Comparison of ENCODE assay signal across 10 cellular contexts in the genomic region with DNA sequence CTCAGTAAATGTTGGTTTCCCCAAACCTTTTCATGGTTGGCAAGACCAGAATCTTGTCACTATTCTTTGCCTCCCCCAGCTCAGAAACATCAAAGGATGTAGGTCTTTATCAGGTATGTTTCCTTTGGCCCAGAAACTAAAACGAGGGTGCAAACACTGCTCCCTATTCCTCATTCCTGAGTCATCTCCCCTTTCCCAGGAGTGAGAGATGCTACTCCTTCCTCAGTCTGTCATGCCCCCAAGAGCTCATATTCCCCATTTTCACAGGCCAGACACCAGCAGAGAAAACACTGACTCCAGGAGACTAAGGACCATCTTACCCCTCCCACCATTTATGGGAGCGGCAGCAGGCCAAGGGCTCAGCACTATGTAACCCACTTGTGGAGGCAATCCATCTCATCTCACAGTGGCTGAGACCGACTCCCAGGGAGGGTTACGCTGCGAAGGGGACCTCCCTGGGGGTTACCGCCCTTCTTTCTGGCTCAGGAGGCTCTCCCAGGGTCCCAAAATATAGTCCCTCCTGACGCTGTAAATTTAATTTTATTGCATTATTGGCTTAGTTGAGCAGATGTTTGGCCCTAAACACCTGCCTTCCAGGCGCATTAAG. TPM values are rescaled to one million over a fixed set of nuclear protein-coding genes. Genes with fewer than 3 reads are reported as not detected.
DNase-seq lines count a peak whose midpoint lies in the region; ATAC-seq, FAIRE-seq and TF ChIP-seq lines count a peak whose summit lies in the region.
"Had no signal": no experiment of that assay in that cellular context is flagged by ENCODE, and none has a peak within 500 bp of the region (broad histone marks: within the 10 kb centered on the region; RNA-seq: fewer than 3 reads in every experiment).

No MANE protein-coding gene starts in this region.

- 89% methylated on average over 8 of the region's 8 CpGs for WGBS in HUES64
- 66% methylated on average over 8 of the region's 8 CpGs for WGBS in GM12878 (ENCODE audit: insufficient coverage, insufficient replicate concordance, low lambda C conversion rate, missing lambda C conversion rate)

- H3K27me3 ChIP-seq in HUES64 (ENCODE audit: insufficient read depth, low read length) (no peaks in the 10 kb centered on the region), GM12878 (replicated peaks in 1 of 2; ENCODE audit: control insufficient read depth in 2 of 2, insufficient read depth in 2 of 2, low read length in 1 of 2) (no peaks in the 10 kb centered on the region)

- H3K9ac ChIP-seq in HUES64 (ENCODE audit: low read depth, low read length) (no peak overlapping the region), GM12878 (ENCODE audit: control insufficient read depth, insufficient read depth, low read length) (peak overlapping the region; percentile 91)

- peak overlapping the region in 4 of 7 donors; percentile 1 to 92 (median 38) for H3K27ac Mint-ChIP-seq in CD14-positive monocyte
- H3K27ac Mint-ChIP-seq in naive thymus-derived CD8-positive, alpha-beta T cell, result peak overlapping the region; percentile 41 to 98 (median 96)

- DNase-seq in CD14-positive monocyte (ENCODE audit: low spot score) (no peak), GM12878 (ENCODE audit: low read depth, low spot score) (no peak), activated gamma-delta T cell treated with Interleukin-2 at 50 U/mL for 16 hours (no peak), Ammon's horn (ENCODE audit: low spot score) (no peak), NCI-H524 (lab: John Stamatoyannopoulos, UW) (no peak)
- DNase-seq in naive thymus-derived CD8-positive, alpha-beta T cell, result no peak
- DNase-seq: occipital lobe had no signal

- intact Hi-C loops in CD14-positive monocyte (cut with micrococcal nuclease) (loop anchor here (5.0 kb wide), 2 partner anchors 33 to 603 kb away; no protein-coding TSS in a partner anchor), GM12878 (cut with micrococcal nuclease; ENCODE audit: unreplicated experiment) (no loop called here)

- no peak overlapping the region for H2AFZ ChIP-seq in GM12878 (ENCODE audit: control insufficient read depth, low read depth, low read length)

- FAIRE-seq in GM12878 (lab: Jason Lieb, UNC), result no peak
- FAIRE-seq: colon had no signal

- H3K4me2 ChIP-seq in GM12878 (ENCODE audit: control insufficient read depth, insufficient read depth), result peak overlapping the region; percentile 96

- no peak for TF ChIP-seq RAD21 in GM12878 (IDR thresholded peaks at IDR 0.05; ENCODE audit: insufficient read depth, low read depth, low read length)

- TF ChIP-seq CTCF in CD14-positive monocyte (IDR thresholded peaks at IDR 0.05) (no peak), GM12878 (IDR thresholded peaks at IDR 0.05 in 2 of 3, conservative IDR thresholded peaks at IDR 0.05 in 1 of 3; ENCODE audit: control insufficient read depth in 2 of 3, extremely low read depth in 1 of 3, insufficient read depth in 1 of 3, low read depth in 3 of 3, low read length in 3 of 3) (no peak)

- in situ Hi-C loops in GM12878 (cut with MboI), result no loop called here

- H4K20me1 ChIP-seq in GM12878 (ENCODE audit: control insufficient read depth, insufficient read depth), result no peaks in the 10 kb centered on the region

- peaks cover 8% of the 10 kb centered on the region; the same call in 1 of the 2 replicates for H3K9me3 ChIP-seq in HUES64 (ENCODE audit: insufficient read depth, low read depth, low read length)
- H3K9me3 ChIP-seq in GM12878 (replicated peaks; ENCODE audit: control insufficient read depth, insufficient read depth, low read length), result peaks cover 3% of the 10 kb centered on the region; the same call in 1 of the 3 replicates

- peaks cover 40% of the 10 kb centered on the region for H3K36me3 ChIP-seq in HUES64 (ENCODE audit: insufficient read depth, low read length)
- peaks cover 22 to 27% of the 10 kb centered on the region in 2 experiments for H3K36me3 ChIP-seq in GM12878 (ENCODE audit: control insufficient read depth in 2 of 2, insufficient read depth in 2 of 2, low read length in 1 of 2)

- TF ChIP-seq POLR2A in GM12878 (IDR thresholded peaks at IDR 0.05; ENCODE audit: low read depth, low read length), result no peak

- peak overlapping the region; percentile 13 to 98 for H3K4me3 Mint-ChIP-seq in CD14-positive monocyte
- peak overlapping the region; percentile 92 to 98 (median 96) for H3K4me3 Mint-ChIP-seq in naive thymus-derived CD8-positive, alpha-beta T cell

- peaks cover 32 to 34% of the 10 kb centered on the region in 2 donors for H3K36me3 Mint-ChIP-seq in CD14-positive monocyte
- peaks cover 0 to 25% (median 3%) of the 10 kb centered on the region in 3 donors for H3K36me3 Mint-ChIP-seq in naive thymus-derived CD8-positive, alpha-beta T cell

- peaks cover 29% of the 10 kb centered on the region for H3K4me1 Mint-ChIP-seq in CD14-positive monocyte
- peaks cover 33 to 45% (median 37%) of the 10 kb centered on the region in 4 donors for H3K4me1 Mint-ChIP-seq in naive thymus-derived CD8-positive, alpha-beta T cell

- H3K4me1 ChIP-seq in HUES64 (ENCODE audit: insufficient read depth, low read length), result no peaks in the 10 kb centered on the region
- H3K4me1 ChIP-seq in GM12878 (ENCODE audit: control insufficient read depth, insufficient read depth, low read length), result peaks cover 4% of the 10 kb centered on the region; the same call in 1 of the 2 replicates

- RAD21 ChIA-PET in GM12878 (lab: Charles Lee; ENCODE audit: unreplicated experiment), result interaction anchor here (0.5 to 1.7 kb wide), 6 partner anchors 10 to 588 kb away, joined by 3 to 5 read pairs (median 3); no protein-coding TSS in a partner anchor

- H3K27ac ChIP-seq in HUES64 (ENCODE audit: low read depth, low read length) (no peak overlapping the region), GM12878 (ENCODE audit: control insufficient read depth, insufficient read depth) (peak overlapping the region; percentile 89)

- TF ChIP-seq EP300 in GM12878 (IDR thresholded peaks at IDR 0.05; ENCODE audit: borderline replicate concordance in 1 of 2, control insufficient read depth in 1 of 2, low read depth in 2 of 2, low read length in 2 of 2), result no peak

- POLR2A ChIA-PET in GM12878 (lab: Charles Lee), result interaction anchor here (0.9 to 1.7 kb wide), 7 partner anchors 10 to 37 kb away, joined by 3 to 5 read pairs (median 4); a partner anchor contains a TSS
- POLR2A ChIA-PET in naive thymus-derived CD8-positive, alpha-beta T cell (lab: Charles Lee), result interaction anchor here (0.9 to 4.2 kb wide), 6 partner anchors 13 to 246 kb away, joined by 3 to 27 read pairs (median 8); a partner anchor contains a TSS

- CTCF ChIA-PET in GM12878 (lab: Yijun Ruan, JAX), result interaction anchor here (0.7 to 1.7 kb wide), 8 partner anchors 8 to 338 kb away, joined by 3 to 5 read pairs (median 4); a partner anchor contains a TSS

- H3K79me2 ChIP-seq in GM12878 (ENCODE audit: control insufficient read depth, insufficient read depth, low read length), result peaks cover 45% of the 10 kb centered on the region

- H3K9me3 Mint-ChIP-seq in CD14-positive monocyte, result peaks cover 0 to 3% (median 0%) of the 10 kb centered on the region in 7 donors
- H3K9me3 Mint-ChIP-seq in naive thymus-derived CD8-positive, alpha-beta T cell, result no peaks in the 10 kb centered on the region

- ATAC-seq in GM12878 (no peak), HG02798 (IDR thresholded peaks at IDR 0.05; ENCODE audit: poor library complexity, unreplicated experiment) (no peak)
- no peak for ATAC-seq in naive thymus-derived CD8-positive, alpha-beta T cell

- no TSS peak for BruUV-seq in GM12878 (replicated peaks; lab: Mats Ljungman, UMichigan)

- SMC1A ChIA-PET in GM12878 (lab: Charles Lee; ENCODE audit: uncharacterized antibody, unreplicated experiment), result interaction anchor here (1.0 to 1.5 kb wide), 5 partner anchors 8 to 338 kb away, joined by 3 to 5 read pairs (median 4); a partner anchor contains a TSS

- peak overlapping the region; percentile 96 for H3K4me3 ChIP-seq in HUES64 (ENCODE audit: low read length)
- H3K4me3 ChIP-seq in GM12878, result peak overlapping the region; percentile 98

- H3K27me3 Mint-ChIP-seq in CD14-positive monocyte (ENCODE audit: low read depth in 3 of 3), result peaks cover 0 to 7% (median 2%) of the 10 kb centered on the region in 3 donors
- H3K27me3 Mint-ChIP-seq in naive thymus-derived CD8-positive, alpha-beta T cell, result no peaks in the 10 kb centered on the region

RNA-seq across cellular contexts. Expression of a gene that starts 1.5 kb away (rescaled TPM):
- polyA plus RNA-seq in CD14-positive monocyte (10 to 100 TPM in 1 of 2 donors, 1 to 10 TPM in 1; 8.8 to 10.6 TPM), GM12878 (2011; rRNA removed) (7.0 and 31.6 TPM in 2 replicates), GM12878 (2014; fragmentation: Illumina TruSeq; extraction: Trizol) (28.0 and 48.2 TPM in 2 replicates), GM12878 (2014; fragmentation: Nextera tagmentation; extraction: Ambion mirVana) (1 to 10 TPM; 2.4 to 5.0 TPM), GM12878 (2014; rRNA removed) (27.3 and 33.1 TPM in 2 replicates), GM12878 (2016; fragmentation: Nextera tagmentation; extraction: Ambion mirVana) (10 to 100 TPM; 53.3 to 55.6 TPM)
- polyA plus RNA-seq in HUES64 (2013, experiment 1 of 2), result 33.0 TPM
- 30.7 TPM for polyA plus RNA-seq in HUES64 (2013, experiment 2 of 2)
- total RNA-seq in GM12878 (2013; cell fraction: nucleolus; rRNA removed), result 28.8 and 31.2 TPM in 2 replicates
- total RNA-seq in GM12878 (2014; rRNA removed) (32.9 and 37.3 TPM in 2 replicates), GM12878 (2014; rRNA removed; fragmentation: Illumina TruSeq; extraction: Trizol) (10.1 and 11.9 TPM in 2 replicates), GM12878 (2021) (47.7 and 49.1 TPM in 2 replicates)
- 13.8 TPM for polyA plus RNA-seq in GM12878 (2011; ENCODE audit: low read depth)
- 24.3 and 27.8 TPM in 2 replicates for polyA plus RNA-seq in GM12878 (2011; cell fraction: cytosol; rRNA removed)
- 40.0 and 46.3 TPM in 2 replicates for polyA plus RNA-seq in GM12878 (2011; cell fraction: nucleus; rRNA removed)
- polyA plus RNA-seq in GM12878 (2012), result 20.9 and 22.6 TPM in 2 replicates
- polyA minus RNA-seq in GM12878 (2011; rRNA and poly(A)+ RNA removed), result 29.4 and 35.0 TPM in 2 replicates
- 10.4 and 15.1 TPM in 2 replicates for polyA minus RNA-seq in GM12878 (2011; cell fraction: cytosol; rRNA and poly(A)+ RNA removed)
- 25.1 and 40.4 TPM in 2 replicates for polyA minus RNA-seq in GM12878 (2011; cell fraction: nucleus; rRNA and poly(A)+ RNA removed)
- total RNA-seq in naive thymus-derived CD8-positive, alpha-beta T cell, result 10 to 100 TPM; 37.8 to 41.0 TPM
- polyA plus RNA-seq in naive thymus-derived CD8-positive, alpha-beta T cell, result 10 to 100 TPM; 16.6 to 35.1 (median 21.2) TPM

RNA-seq across cellular contexts. Expression of a gene that starts 18.1 kb away (rescaled TPM):
- polyA plus RNA-seq in CD14-positive monocyte (under 1 TPM; 0.09 to 0.13 TPM), GM12878 (2011; rRNA removed) (24.0 and 29.7 TPM in 2 replicates), GM12878 (2014; fragmentation: Illumina TruSeq; extraction: Trizol) (21.8 and 24.0 TPM in 2 replicates), GM12878 (2014; fragmentation: Nextera tagmentation; extraction: Ambion mirVana) (1 to 10 TPM; 2.9 to 6.2 TPM), GM12878 (2014; rRNA removed) (20.4 and 25.9 TPM in 2 replicates), GM12878 (2016; fragmentation: Nextera tagmentation; extraction: Ambion mirVana) (10 to 100 TPM; 14.3 to 16.8 TPM)
- 17.0 TPM for polyA plus RNA-seq in HUES64 (2013, experiment 1 of 2)
- polyA plus RNA-seq in HUES64 (2013, experiment 2 of 2), result 19.4 TPM
- total RNA-seq in GM12878 (2013; cell fraction: nucleolus; rRNA removed), result 22.6 and 25.4 TPM in 2 replicates
- total RNA-seq in GM12878 (2014; rRNA removed) (14.6 and 18.8 TPM in 2 replicates), GM12878 (2014; rRNA removed; fragmentation: Illumina TruSeq; extraction: Trizol) (16.1 and 17.3 TPM in 2 replicates), GM12878 (2021) (23.6 and 27.9 TPM in 2 replicates)
- polyA plus RNA-seq in GM12878 (2011; ENCODE audit: low read depth), result 14.1 TPM
- 44.3 and 48.0 TPM in 2 replicates for polyA plus RNA-seq in GM12878 (2011; cell fraction: cytosol; rRNA removed)
- polyA plus RNA-seq in GM12878 (2011; cell fraction: nucleus; rRNA removed), result 17.3 and 20.9 TPM in 2 replicates
- 18.5 and 20.6 TPM in 2 replicates for polyA plus RNA-seq in GM12878 (2012)
- 59.7 and 62.1 TPM in 2 replicates for polyA minus RNA-seq in GM12878 (2011; rRNA and poly(A)+ RNA removed)
- 13.5 and 14.9 TPM in 2 replicates for polyA minus RNA-seq in GM12878 (2011; cell fraction: cytosol; rRNA and poly(A)+ RNA removed)
- 8.7 and 12.3 TPM in 2 replicates for polyA minus RNA-seq in GM12878 (2011; cell fraction: nucleus; rRNA and poly(A)+ RNA removed)
- 1 to 10 TPM; 2.1 to 3.8 TPM for total RNA-seq in naive thymus-derived CD8-positive, alpha-beta T cell
- 1 to 10 TPM in 2 of 3 donors, under 1 TPM in 1; 0.98 to 2.0 (median 1.2) TPM for polyA plus RNA-seq in naive thymus-derived CD8-positive, alpha-beta T cell

RNA-seq across cellular contexts. Expression of a gene that starts 31.5 kb away (rescaled TPM):
- 10 to 100 TPM; 41.8 to 50.6 TPM for polyA plus RNA-seq in CD14-positive monocyte
- polyA plus RNA-seq in HUES64 (2013, experiment 1 of 2), result 48.4 TPM
- 48.9 TPM for polyA plus RNA-seq in HUES64 (2013, experiment 2 of 2)
- total RNA-seq in GM12878 (2013; cell fraction: nucleolus; rRNA removed), result 72.1 and 79.7 TPM in 2 replicates
- 40.8 and 53.9 TPM in 2 replicates for total RNA-seq in GM12878 (2014; rRNA removed)
- 59.9 and 65.3 TPM in 2 replicates for total RNA-seq in GM12878 (2014; rRNA removed; fragmentation: Illumina TruSeq; extraction: Trizol)
- 68.2 and 72.0 TPM in 2 replicates for total RNA-seq in GM12878 (2021)
- polyA plus RNA-seq in GM12878 (2011; ENCODE audit: low read depth), result 37.5 TPM
- 87.1 and 108 TPM in 2 replicates for polyA plus RNA-seq in GM12878 (2011; rRNA removed)
- polyA plus RNA-seq in GM12878 (2011; cell fraction: cytosol; rRNA removed), result 34.3 and 46.0 TPM in 2 replicates
- 47.0 and 56.4 TPM in 2 replicates for polyA plus RNA-seq in GM12878 (2011; cell fraction: nucleus; rRNA removed)
- polyA plus RNA-seq in GM12878 (2012), result 45.5 and 52.9 TPM in 2 replicates
- 67.4 and 72.0 TPM in 2 replicates for polyA plus RNA-seq in GM12878 (2014; fragmentation: Illumina TruSeq; extraction: Trizol)
- 100 to 1,000 TPM in 1 of 2 experiments, 10 to 100 TPM in 1; 83.4 to 107 TPM for polyA plus RNA-seq in GM12878 (2014; fragmentation: Nextera tagmentation; extraction: Ambion mirVana)
- polyA plus RNA-seq in GM12878 (2014; rRNA removed), result 67.1 and 79.0 TPM in 2 replicates
- 10 to 100 TPM; 90.7 to 91.3 TPM for polyA plus RNA-seq in GM12878 (2016; fragmentation: Nextera tagmentation; extraction: Ambion mirVana)
- 20.7 and 26.4 TPM in 2 replicates for polyA minus RNA-seq in GM12878 (2011; rRNA and poly(A)+ RNA removed)
- 13.1 and 18.4 TPM in 2 replicates for polyA minus RNA-seq in GM12878 (2011; cell fraction: cytosol; rRNA and poly(A)+ RNA removed)
- polyA minus RNA-seq in GM12878 (2011; cell fraction: nucleus; rRNA and poly(A)+ RNA removed), result 12.3 and 22.7 TPM in 2 replicates
- total RNA-seq in naive thymus-derived CD8-positive, alpha-beta T cell, result 10 to 100 TPM; 79.9 to 89.7 TPM
- 10 to 100 TPM; 96.2 to 97.4 (median 97.2) TPM for polyA plus RNA-seq in naive thymus-derived CD8-positive, alpha-beta T cell

RNA-seq across cellular contexts. Expression of a gene that starts 31.6 kb away (rescaled TPM):
- polyA plus RNA-seq in CD14-positive monocyte, result 10 to 100 TPM; 12.8 to 15.4 TPM
- 17.9 TPM for polyA plus RNA-seq in HUES64 (2013, experiment 1 of 2)
- 16.2 TPM for polyA plus RNA-seq in HUES64 (2013, experiment 2 of 2)
- 24.1 and 26.7 TPM in 2 replicates for total RNA-seq in GM12878 (2013; cell fraction: nucleolus; rRNA removed)
- 43.3 and 48.9 TPM in 2 replicates for total RNA-seq in GM12878 (2014; rRNA removed)
- 19.1 and 22.4 TPM in 2 replicates for total RNA-seq in GM12878 (2014; rRNA removed; fragmentation: Illumina TruSeq; extraction: Trizol)
- total RNA-seq in GM12878 (2021), result 25.7 and 26.9 TPM in 2 replicates
- 10.6 TPM for polyA plus RNA-seq in GM12878 (2011; ENCODE audit: low read depth)
- 30.3 and 34.2 TPM in 2 replicates for polyA plus RNA-seq in GM12878 (2011; rRNA removed)
- 32.6 and 34.1 TPM in 2 replicates for polyA plus RNA-seq in GM12878 (2011; cell fraction: cytosol; rRNA removed)
- polyA plus RNA-seq in GM12878 (2011; cell fraction: nucleus; rRNA removed), result 18.5 and 23.9 TPM in 2 replicates
- polyA plus RNA-seq in GM12878 (2012), result 18.2 and 19.4 TPM in 2 replicates
- 16.5 and 18.7 TPM in 2 replicates for polyA plus RNA-seq in GM12878 (2014; fragmentation: Illumina TruSeq; extraction: Trizol)
- 1 to 10 TPM; 2.3 to 6.0 TPM for polyA plus RNA-seq in GM12878 (2014; fragmentation: Nextera tagmentation; extraction: Ambion mirVana)
- polyA plus RNA-seq in GM12878 (2014; rRNA removed), result 26.3 and 34.1 TPM in 2 replicates
- polyA plus RNA-seq in GM12878 (2016; fragmentation: Nextera tagmentation; extraction: Ambion mirVana), result 10 to 100 TPM; 41.0 to 41.8 TPM
- 22.7 and 24.3 TPM in 2 replicates for polyA minus RNA-seq in GM12878 (2011; rRNA and poly(A)+ RNA removed)
- 11.4 and 11.9 TPM in 2 replicates for polyA minus RNA-seq in GM12878 (2011; cell fraction: cytosol; rRNA and poly(A)+ RNA removed)
- polyA minus RNA-seq in GM12878 (2011; cell fraction: nucleus; rRNA and poly(A)+ RNA removed), result 18.3 and 31.4 TPM in 2 replicates
- 10 to 100 TPM; 26.2 to 26.3 TPM for total RNA-seq in naive thymus-derived CD8-positive, alpha-beta T cell
- 10 to 100 TPM; 23.7 to 27.2 (median 23.9) TPM for polyA plus RNA-seq in naive thymus-derived CD8-positive, alpha-beta T cell

RNA-seq across cellular contexts. Expression of a gene that starts 35.9 kb away (rescaled TPM):
- 1 to 10 TPM; 3.9 to 8.5 TPM for polyA plus RNA-seq in CD14-positive monocyte
- polyA plus RNA-seq in HUES64 (2013, experiment 1 of 2), result 19.8 TPM
- 27.2 TPM for polyA plus RNA-seq in HUES64 (2013, experiment 2 of 2)
- 75.2 and 78.3 TPM in 2 replicates for total RNA-seq in GM12878 (2013; cell fraction: nucleolus; rRNA removed)
- total RNA-seq in GM12878 (2014; rRNA removed), result 12.0 and 12.2 TPM in 2 replicates
- total RNA-seq in GM12878 (2014; rRNA removed; fragmentation: Illumina TruSeq; extraction: Trizol), result 10.2 and 11.2 TPM in 2 replicates
- 43.0 and 48.0 TPM in 2 replicates for total RNA-seq in GM12878 (2021)
- 7.2 TPM for polyA plus RNA-seq in GM12878 (2011; ENCODE audit: low read depth)
- polyA plus RNA-seq in GM12878 (2011; rRNA removed), result 13.0 and 15.4 TPM in 2 replicates
- 13.6 and 15.0 TPM in 2 replicates for polyA plus RNA-seq in GM12878 (2011; cell fraction: cytosol; rRNA removed)
- 15.6 and 16.9 TPM in 2 replicates for polyA plus RNA-seq in GM12878 (2011; cell fraction: nucleus; rRNA removed)
- 18.0 and 24.0 TPM in 2 replicates for polyA plus RNA-seq in GM12878 (2012)
- polyA plus RNA-seq in GM12878 (2014; fragmentation: Illumina TruSeq; extraction: Trizol), result 13.9 and 15.5 TPM in 2 replicates
- 1 to 10 TPM; 1.9 to 2.0 TPM for polyA plus RNA-seq in GM12878 (2014; fragmentation: Nextera tagmentation; extraction: Ambion mirVana)
- polyA plus RNA-seq in GM12878 (2014; rRNA removed), result 13.5 and 16.1 TPM in 2 replicates
- polyA plus RNA-seq in GM12878 (2016; fragmentation: Nextera tagmentation; extraction: Ambion mirVana), result 10 to 100 TPM; 15.8 to 16.8 TPM
- 67.3 and 122 TPM in 2 replicates for polyA minus RNA-seq in GM12878 (2011; rRNA and poly(A)+ RNA removed)
- 15.9 and 30.5 TPM in 2 replicates for polyA minus RNA-seq in GM12878 (2011; cell fraction: cytosol; rRNA and poly(A)+ RNA removed)
- 36.3 and 54.1 TPM in 2 replicates for polyA minus RNA-seq in GM12878 (2011; cell fraction: nucleus; rRNA and poly(A)+ RNA removed)
- total RNA-seq in naive thymus-derived CD8-positive, alpha-beta T cell, result 10 to 100 TPM; 76.7 to 90.1 TPM
- polyA plus RNA-seq in naive thymus-derived CD8-positive, alpha-beta T cell, result 1 to 10 TPM; 5.0 to 9.4 (median 8.1) TPM
